ENCODE assay signal across 16 cellular contexts in the genomic region with DNA sequence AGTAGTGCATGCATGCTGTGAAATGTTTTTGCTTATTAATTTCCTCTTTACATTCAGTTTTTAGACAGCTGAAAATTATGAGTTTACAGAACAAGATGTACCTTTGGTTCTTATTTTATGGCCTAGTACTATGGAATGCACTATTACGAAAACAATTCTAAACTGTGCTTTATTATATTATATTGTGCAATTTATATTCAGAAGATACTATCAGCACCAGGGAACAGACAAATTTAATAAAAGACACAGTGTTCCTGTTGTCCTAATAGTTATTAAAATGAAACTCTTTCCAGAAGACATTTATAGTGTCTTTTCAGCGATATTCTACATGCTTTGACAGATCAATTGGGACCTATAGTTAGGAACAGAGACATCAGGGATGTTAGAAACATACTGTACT.
DNase-seq lines count a peak whose midpoint lies in the region; ATAC-seq and TF ChIP-seq lines count a peak whose summit lies in the region.
"Had no signal": no experiment of that assay in that cellular context is flagged by ENCODE, and none has a peak within 500 bp of the region (broad histone marks: within the 10 kb centered on the region; RNA-seq: fewer than 3 reads in every experiment).

No MANE protein-coding gene starts in this region.

- DNase-seq in HCEC 1CT, result peak; percentile 13
- DNase-seq in fibroblast of gingiva (ENCODE audit: low read depth), result peak; percentile 56
- DNase-seq in skeletal muscle cell (ENCODE audit: low read depth), result peak; percentile 7
- DNase-seq in activated CD8-positive, alpha-beta memory T cell treated with anti-CD3 and anti-CD28 coated beads, Interleukin-2, amount 50 U/mL, for 4 hours, result no peak
- no peak for DNase-seq in left lung
- no peak for DNase-seq in chondrocyte (ENCODE audit: low spot score)
- DNase-seq in KBM-7, result no peak
- DNase-seq: AML-193; Caco-2; CD8-positive, alpha-beta memory T cell; DND-41; GDM1; GM23248 had no signal

- no peak for ATAC-seq in left lung

- H3K36me3 ChIP-seq in left lung, result no peaks in the 10 kb centered on the region
- H3K36me3 ChIP-seq: BLaER1 had no signal

- H3K4me3 Mint-ChIP-seq in chondrocyte (ENCODE audit: unreplicated experiment), result no peak overlapping the region
- H3K4me3 Mint-ChIP-seq: CD8-positive, alpha-beta memory T cell had no signal

- H3K4me1 Mint-ChIP-seq in chondrocyte (ENCODE audit: low read depth), result no peaks in the 10 kb centered on the region

- H3K36me3 Mint-ChIP-seq in chondrocyte (ENCODE audit: low read depth), result no peaks in the 10 kb centered on the region
- H3K36me3 Mint-ChIP-seq: CD8-positive, alpha-beta memory T cell had no signal

- H3K9me3 Mint-ChIP-seq in chondrocyte (ENCODE audit: low read depth), result no peaks in the 10 kb centered on the region
- H3K9me3 Mint-ChIP-seq: CD8-positive, alpha-beta memory T cell had no signal

- H3K27ac Mint-ChIP-seq in chondrocyte (ENCODE audit: unreplicated experiment), result no peak overlapping the region
- H3K27ac Mint-ChIP-seq: CD8-positive, alpha-beta memory T cell had no signal

- H3K9me3 ChIP-seq in left lung, result no peaks in the 10 kb centered on the region
- H3K9me3 ChIP-seq: BLaER1, Caco-2 had no signal

- H3K4me3 ChIP-seq in skeletal muscle cell (ENCODE audit: low read depth, low read length) (no peak overlapping the region), left lung (no peak overlapping the region)
- H3K4me3 ChIP-seq: BLaER1, GM23248 had no signal

- TF ChIP-seq CTCF in VCaP (conservative IDR thresholded peaks at IDR 0.05) (no peak), left lung (IDR thresholded peaks at IDR 0.05) (no peak), chondrocyte (IDR thresholded peaks at IDR 0.05) (no peak)

- H3K27ac ChIP-seq in VCaP, result peak overlapping the region; percentile 84
- H3K27ac ChIP-seq in left lung, result no peak overlapping the region
- H3K27ac ChIP-seq: BLaER1, GM23248, HL-60 had no signal

- in situ Hi-C loops in KBM-7 (cut with MboI; ENCODE audit: low pct_unique_long_range_greater_than_20kb, low sequenced_read_pairs), result no loop called here

- H3K27me3 ChIP-seq in left lung, result no peaks in the 10 kb centered on the region
- H3K27me3 ChIP-seq: BLaER1 had no signal

- H3K4me1 ChIP-seq in left lung, result no peaks in the 10 kb centered on the region
- H3K4me1 ChIP-seq: BLaER1, Caco-2 had no signal

- intact Hi-C loops in left lung (cut with DNase I), result no loop called here

- no peaks in the 10 kb centered on the region for H3K27me3 Mint-ChIP-seq in chondrocyte (ENCODE audit: low read depth)

Comparison
In these comparisons a context has a peak if more than half of its experiments do, and no peak if none do; other contexts are left out.
1. DNase-seq: peak in HCEC 1CT (single experiment), fibroblast of gingiva (single experiment) and skeletal muscle cell (single experiment); none in activated CD8-positive, alpha-beta memory T cell treated with anti-CD3 and anti-CD28 coated beads, Interleukin-2, amount 50 U/mL, for 4 hours (single experiment), left lung (0 of 2), chondrocyte (single experiment) and KBM-7 (single experiment).